In genomic region chrX:10032147-10032546, GRCh38 we compare ENCODE assay signal across 19 cellular contexts.
A peak's percentile ranks its signal among the peaks of the same experiment; 100 is the strongest.
DNase-seq lines count a peak whose midpoint lies in the region; ATAC-seq, FAIRE-seq and TF ChIP-seq lines count a peak whose summit lies in the region.
"Had no signal": no experiment of that assay in that cellular context is flagged by ENCODE, and none has a peak within 500 bp of the region (broad histone marks: within the 10 kb centered on the region; RNA-seq: fewer than 3 reads in every experiment).

No MANE protein-coding gene starts in this region.

- H3K4me1 Mint-ChIP-seq in stimulated activated memory B cell treated with anti-CD40 and anti-IgM and Interleukin-4, amounts not matched to agents 10 μg/mL and 1 μg/mL and 100 μg/mL, for 72 hours, result peaks cover 26% of the 10 kb centered on the region
- peaks cover 19% of the 10 kb centered on the region for H3K4me1 Mint-ChIP-seq in stimulated activated naive CD8-positive, alpha-beta T cell treated with anti-CD3 and anti-CD28 coated beads, Interleukin-15, amount 100 ng/mL, for 72 hours

- DNase-seq in RCC 7860 (ENCODE audit: low spot score), result peak; percentile 30
- no peak for DNase-seq in stimulated activated naive CD8-positive, alpha-beta T cell treated with anti-CD3 and anti-CD28 coated beads, Interleukin-15, amount 100 ng/mL, for 72 hours
- DNase-seq in pons (ENCODE audit: low spot score), result no peak
- DNase-seq: activated gamma-delta T cell treated with Interleukin-2 at 50 U/mL for 16 hours; AML-193; amygdala; central memory CD4-positive, alpha-beta T cell; gastrocnemius medialis; HCEC 1CT; NCI-H2029 treated with DMSO at 0.1 percent for 48 hours; retina; stimulated activated CD4-positive, alpha-beta T cell treated with anti-CD3 and anti-CD28 coated beads, Interleukin-15, amount 100 ng/mL, for 24 hours had no signal

- no peaks in the 10 kb centered on the region for H3K9me3 ChIP-seq in gastroesophageal sphincter
- H3K9me3 ChIP-seq: gastrocnemius medialis, thoracic aorta had no signal

- no peak for TF ChIP-seq EP300 in gastroesophageal sphincter (IDR thresholded peaks at IDR 0.05)

- H3K9me3 Mint-ChIP-seq in stimulated activated memory B cell treated with anti-CD40 and anti-IgM and Interleukin-4, amounts not matched to agents 10 μg/mL and 1 μg/mL and 100 μg/mL, for 72 hours, result no peaks in the 10 kb centered on the region
- H3K9me3 Mint-ChIP-seq in stimulated activated naive CD8-positive, alpha-beta T cell treated with anti-CD3 and anti-CD28 coated beads, Interleukin-15, amount 100 ng/mL, for 72 hours, result no peaks in the 10 kb centered on the region
- H3K9me3 Mint-ChIP-seq: IgD-negative memory B cell had no signal

- TF ChIP-seq POLR2A in gastroesophageal sphincter (IDR thresholded peaks at IDR 0.05), result no peak

- no peak for FAIRE-seq in RCC 7860 (lab: Jason Lieb, UNC)
- FAIRE-seq: GM19239 had no signal

- TF ChIP-seq CTCF in gastroesophageal sphincter (IDR thresholded peaks at IDR 0.05), result no peak

- ATAC-seq in GM18868 (IDR thresholded peaks at IDR 0.05; ENCODE audit: unreplicated experiment) (peak; percentile 21), gastroesophageal sphincter (no peak), HG03378 (IDR thresholded peaks at IDR 0.05; ENCODE audit: unreplicated experiment) (no peak)
- no peak for ATAC-seq in stimulated activated memory B cell treated with anti-CD40 and anti-IgM and Interleukin-4, amounts not matched to agents 10 μg/mL and 1 μg/mL and 100 μg/mL, for 72 hours
- no peak for ATAC-seq in stimulated activated naive CD8-positive, alpha-beta T cell treated with anti-CD3 and anti-CD28 coated beads, Interleukin-15, amount 100 ng/mL, for 72 hours
- ATAC-seq: gastrocnemius medialis had no signal

- H3K4me1 ChIP-seq in gastroesophageal sphincter, result peaks cover 0 to 54% (median 0%) of the 10 kb centered on the region in 3 donors

- no peak overlapping the region for H3K4me3 Mint-ChIP-seq in stimulated activated memory B cell treated with anti-CD40 and anti-IgM and Interleukin-4, amounts not matched to agents 10 μg/mL and 1 μg/mL and 100 μg/mL, for 72 hours
- H3K4me3 Mint-ChIP-seq in stimulated activated naive CD8-positive, alpha-beta T cell treated with anti-CD3 and anti-CD28 coated beads, Interleukin-15, amount 100 ng/mL, for 72 hours, result no peak overlapping the region

- no peaks in the 10 kb centered on the region for H3K27me3 Mint-ChIP-seq in stimulated activated memory B cell treated with anti-CD40 and anti-IgM and Interleukin-4, amounts not matched to agents 10 μg/mL and 1 μg/mL and 100 μg/mL, for 72 hours
- H3K27me3 Mint-ChIP-seq in stimulated activated naive CD8-positive, alpha-beta T cell treated with anti-CD3 and anti-CD28 coated beads, Interleukin-15, amount 100 ng/mL, for 72 hours, result no peaks in the 10 kb centered on the region
- H3K27me3 Mint-ChIP-seq: IgD-negative memory B cell had no signal

- WGBS in gastroesophageal sphincter (ENCODE audit: low coverage in 1 of 2), 2 donors, result 80% methylated on average over 1 of the region's 4 CpGs; no CpG with 5 or more reads in 1 of the 2 donors

- peak overlapping the region; percentile 89 for H3K27ac Mint-ChIP-seq in stimulated activated memory B cell treated with anti-CD40 and anti-IgM and Interleukin-4, amounts not matched to agents 10 μg/mL and 1 μg/mL and 100 μg/mL, for 72 hours
- peak overlapping the region in 1 of 2 donors; percentile 8 for H3K27ac Mint-ChIP-seq in stimulated activated naive CD8-positive, alpha-beta T cell treated with anti-CD3 and anti-CD28 coated beads, Interleukin-15, amount 100 ng/mL, for 72 hours

- peaks cover 12% of the 10 kb centered on the region for H3K36me3 Mint-ChIP-seq in stimulated activated memory B cell treated with anti-CD40 and anti-IgM and Interleukin-4, amounts not matched to agents 10 μg/mL and 1 μg/mL and 100 μg/mL, for 72 hours

- H3K27me3 ChIP-seq in gastroesophageal sphincter, result no peaks in the 10 kb centered on the region
- H3K27me3 ChIP-seq: gastrocnemius medialis had no signal

- H3K27ac ChIP-seq in gastroesophageal sphincter, result peak overlapping the region in 3 of 4 donors; percentile 9 to 45 (median 24)
- H3K27ac ChIP-seq: gastrocnemius medialis, thoracic aorta had no signal

- no peaks in the 10 kb centered on the region for H3K36me3 ChIP-seq in gastroesophageal sphincter
- H3K36me3 ChIP-seq: gastrocnemius medialis, thoracic aorta had no signal

- H3K4me3 ChIP-seq in gastroesophageal sphincter, result no peak overlapping the region
- H3K4me3 ChIP-seq: gastrocnemius medialis, thoracic aorta had no signal
